21 cellular contexts compared by ENCODE assay signal in genomic region chr4:114026447-114026846, GRCh38.
A peak's percentile ranks its signal among the peaks of the same experiment; 100 is the strongest.
DNase-seq lines count a peak whose midpoint lies in the region; TF ChIP-seq lines count a peak whose summit lies in the region.
"Had no signal": no experiment of that assay in that cellular context is flagged by ENCODE, and none has a peak within 500 bp of the region (broad histone marks: within the 10 kb centered on the region; RNA-seq: fewer than 3 reads in every experiment).

No MANE protein-coding gene starts in this region.

- DNase-seq in DMS79 treated with DMSO at 0.1 percent for 48 hours (lab: John Stamatoyannopoulos, UW): peak; percentile 45
- peak; percentile 49 for DNase-seq in NCI-H748 (lab: John Stamatoyannopoulos, UW; ENCODE audit: unreplicated experiment)
- DNase-seq in iris pigment epithelial cell (ENCODE audit: low read depth): peak; percentile 58
- DNase-seq in stimulated activated CD4-positive, alpha-beta T cell treated with anti-CD3 and anti-CD28 coated beads, Interleukin-1b, Interleukin-23, amount 100 ng/mL, for 48 hours: no peak
- DNase-seq in stimulated activated CD4-positive, alpha-beta T cell treated with anti-CD3 and anti-CD28 coated beads, Interleukin-15, amount 100 ng/mL, for 24 hours: no peak
- no peak for DNase-seq in NCI-H1092 treated with DMSO at 0.1 percent for 48 hours (lab: John Stamatoyannopoulos, UW)
- DNase-seq: activated CD8-positive, alpha-beta T cell treated with anti-CD3 and anti-CD28 coated beads, Interleukin-2, amount 10 ng/mL, durations not matched to agents 7 days and 5 days; activated naive CD4-positive, alpha-beta T cell treated with anti-CD3 and anti-CD28 coated beads, Interleukin-2, amount 50 U/mL, for 16 hours; BE2C; brain microvascular endothelial cell; CD8-positive, alpha-beta T cell; cerebellar nuclear complex; dorsolateral prefrontal cortex; GM23248; NCI-H1092; NCI-H2029; nucleus accumbens; Peyer's patch; SHP77; transverse colon had no signal

- peak; percentile 90 for TF ChIP-seq EP300 in Ishikawa (IDR thresholded peaks at IDR 0.05; ENCODE audit: borderline replicate concordance)

- no peak for TF ChIP-seq RAD21 in Ishikawa (IDR thresholded peaks at IDR 0.05; ENCODE audit: low read depth)

TF ChIP-seq in Ishikawa, 13 proteins besides CTCF, POLR2A, EP300 and RAD21:
- TF ChIP-seq NFIC (IDR thresholded peaks at IDR 0.05) (peak; percentile 89), MAX (IDR thresholded peaks at IDR 0.05) (no peak), FOXM1 (IDR thresholded peaks at IDR 0.05; ENCODE audit: borderline replicate concordance, low read depth) (peak; percentile 83), CEBPB (IDR thresholded peaks at IDR 0.05) (0 out of 2 replicates have a peak, but pooled peaks have one; percentile 10), TCF12 (IDR thresholded peaks at IDR 0.05; ENCODE audit: low read depth) (peak; percentile 87), TEAD4 (IDR thresholded peaks at IDR 0.05) (peak; percentile 60; the same call in 1 of the 2 replicates)

Comparison
In these comparisons a context has a peak if more than half of its experiments do, and no peak if none do; other contexts are left out.
1. DNase-seq: peak in DMS79 treated with DMSO at 0.1 percent for 48 hours (single experiment), NCI-H748 (single experiment) and iris pigment epithelial cell (single experiment); none in stimulated activated CD4-positive, alpha-beta T cell treated with anti-CD3 and anti-CD28 coated beads, Interleukin-1b, Interleukin-23, amount 100 ng/mL, for 48 hours (single experiment), stimulated activated CD4-positive, alpha-beta T cell treated with anti-CD3 and anti-CD28 coated beads, Interleukin-15, amount 100 ng/mL, for 24 hours (single experiment) and NCI-H1092 treated with DMSO at 0.1 percent for 48 hours (single experiment).